Comparison of ENCODE assay signal across 19 cellular contexts in genomic region chr1:181257117-181257516, GRCh38.
A peak's percentile ranks its signal among the peaks of the same experiment; 100 is the strongest.
DNase-seq lines count a peak whose midpoint lies in the region; ATAC-seq and TF ChIP-seq lines count a peak whose summit lies in the region.
"Had no signal": no experiment of that assay in that cellular context is flagged by ENCODE, and none has a peak within 500 bp of the region (broad histone marks: within the 10 kb centered on the region; RNA-seq: fewer than 3 reads in every experiment).

No MANE protein-coding gene starts in this region.

- no peak overlapping the region for H3K4me3 Mint-ChIP-seq in mesothelial cell of epicardium
- H3K4me3 Mint-ChIP-seq: activated CD8-positive, alpha-beta memory T cell treated with anti-CD3 and anti-CD28 coated beads, Interleukin-2, amount 10 ng/mL, durations not matched to agents 7 days and 5 days; activated naive CD4-positive, alpha-beta T cell treated with anti-CD3 and anti-CD28 coated beads, Interleukin-2, amount 50 U/mL, for 24 hours; effector memory CD8-positive, alpha-beta T cell; type B pancreatic cell had no signal

- no peak for TF ChIP-seq CTCF in GM20000 (IDR thresholded peaks at IDR 0.05; ENCODE audit: extremely low read depth, missing control alignments)
- no peak for TF ChIP-seq CTCF in mesothelial cell of epicardium (IDR thresholded peaks at IDR 0.05; ENCODE audit: unreplicated experiment)

- H3K27ac Mint-ChIP-seq in mesothelial cell of epicardium: no peak overlapping the region
- H3K27ac Mint-ChIP-seq: activated CD8-positive, alpha-beta memory T cell treated with anti-CD3 and anti-CD28 coated beads, Interleukin-2, amount 10 ng/mL, durations not matched to agents 7 days and 5 days; activated naive CD4-positive, alpha-beta T cell treated with anti-CD3 and anti-CD28 coated beads, Interleukin-2, amount 50 U/mL, for 24 hours; effector memory CD8-positive, alpha-beta T cell; type B pancreatic cell had no signal

- no peaks in the 10 kb centered on the region for H3K4me1 Mint-ChIP-seq in mesothelial cell of epicardium
- H3K4me1 Mint-ChIP-seq: activated CD8-positive, alpha-beta memory T cell treated with anti-CD3 and anti-CD28 coated beads, Interleukin-2, amount 10 ng/mL, durations not matched to agents 7 days and 5 days; activated naive CD4-positive, alpha-beta T cell treated with anti-CD3 and anti-CD28 coated beads, Interleukin-2, amount 50 U/mL, for 24 hours had no signal

- H3K9me3 Mint-ChIP-seq in mesothelial cell of epicardium: peaks cover 21% of the 10 kb centered on the region

- DNase-seq in GM20000 (ENCODE audit: low spot score): peak; percentile 24
- DNase-seq in COLO668 (lab: John Stamatoyannopoulos, UW; ENCODE audit: unreplicated experiment): no peak
- DNase-seq in C1 segment of cervical spinal cord (lab: John Stamatoyannopoulos, UW): no peak
- no peak for DNase-seq in AG20443 (ENCODE audit: low spot score)
- no peak for DNase-seq in mesothelial cell of epicardium (ENCODE audit: low spot score in 2 of 2, unreplicated experiment in 2 of 2)
- DNase-seq: activated CD8-positive, alpha-beta memory T cell treated with anti-CD3 and anti-CD28 coated beads, Interleukin-2, amount 10 ng/mL, durations not matched to agents 7 days and 5 days; effector memory CD8-positive, alpha-beta T cell; foreskin keratinocyte; KG1; NCI-H1417 treated with DMSO at 0.1 percent for 48 hours; OCI-M1; right cardiac atrium; SK-N-SH; stimulated activated CD4-positive, alpha-beta T cell treated with anti-CD3 and anti-CD28 coated beads, Interleukin-4, amount 100 ng/mL, for 1 hour had no signal

- peaks cover 46% of the 10 kb centered on the region for H3K27me3 Mint-ChIP-seq in mesothelial cell of epicardium (ENCODE audit: low read depth)
- H3K27me3 Mint-ChIP-seq: activated naive CD4-positive, alpha-beta T cell treated with anti-CD3 and anti-CD28 coated beads, Interleukin-2, amount 50 U/mL, for 24 hours had no signal

- H3K36me3 Mint-ChIP-seq in mesothelial cell of epicardium: no peaks in the 10 kb centered on the region
- H3K36me3 Mint-ChIP-seq: activated CD8-positive, alpha-beta memory T cell treated with anti-CD3 and anti-CD28 coated beads, Interleukin-2, amount 10 ng/mL, durations not matched to agents 7 days and 5 days; type B pancreatic cell had no signal

- ATAC-seq in GM18861 (IDR thresholded peaks at IDR 0.05; ENCODE audit: unreplicated experiment) (peak; percentile 98), HG02938 (IDR thresholded peaks at IDR 0.05; ENCODE audit: unreplicated experiment) (peak; percentile 97), HG03521 (IDR thresholded peaks at IDR 0.05; ENCODE audit: unreplicated experiment) (peak; percentile 85)
- ATAC-seq: activated CD8-positive, alpha-beta memory T cell treated with anti-CD3 and anti-CD28 coated beads, Interleukin-2, amount 10 ng/mL, durations not matched to agents 7 days and 5 days; effector memory CD8-positive, alpha-beta T cell; foreskin keratinocyte; right cardiac atrium had no signal
